In the genomic region with DNA sequence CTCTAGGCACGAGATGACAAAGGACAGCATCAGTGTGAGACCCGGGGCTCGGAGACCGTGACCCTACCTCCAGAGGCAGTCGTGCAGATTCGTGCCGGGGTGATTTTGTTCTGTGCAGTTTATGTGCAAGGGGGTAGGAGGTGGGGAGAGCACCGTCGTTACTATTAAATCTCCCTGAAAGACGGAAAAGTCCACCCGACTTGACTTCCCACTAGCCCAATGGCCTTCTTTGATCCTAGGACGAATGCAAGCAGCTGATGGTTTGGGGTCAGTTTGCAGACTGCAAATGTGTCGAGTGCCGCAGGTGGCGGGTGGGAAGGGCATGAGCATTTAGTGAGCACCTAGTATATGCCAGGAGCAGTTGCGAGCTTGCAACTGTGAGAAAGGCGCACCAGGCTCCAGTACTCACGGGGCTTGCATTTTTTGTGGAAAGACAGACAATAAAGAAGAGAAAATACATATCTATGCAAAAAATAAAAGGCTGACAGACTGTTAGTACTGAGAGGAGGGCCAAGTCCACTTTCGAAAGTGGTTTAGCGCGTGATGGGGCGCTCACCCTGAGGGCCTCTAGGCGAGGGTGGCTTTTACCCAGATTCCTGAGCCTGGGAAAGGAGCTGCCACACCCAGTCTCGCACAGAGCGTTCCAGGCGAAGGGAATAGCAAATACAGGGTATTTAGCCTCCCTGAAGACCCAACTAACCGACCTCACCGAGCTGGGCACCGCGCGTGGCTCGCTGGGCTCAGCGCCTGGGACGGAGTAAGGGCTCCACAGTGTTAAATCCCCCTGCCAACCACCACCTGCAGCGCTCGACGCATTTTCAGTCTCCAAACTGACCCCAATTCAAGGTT, we compare ENCODE assay signal across 8 cellular contexts. TPM values are rescaled to one million over a fixed set of nuclear protein-coding genes. Genes with fewer than 3 reads are reported as not detected.
DNase-seq lines count a peak whose midpoint lies in the region; ATAC-seq and TF ChIP-seq lines count a peak whose summit lies in the region.

No MANE protein-coding gene starts in this region.

- ATAC-seq in GM21529 (IDR thresholded peaks at IDR 0.05; ENCODE audit: unreplicated experiment): peak; percentile 13
- ATAC-seq in activated CD8-positive, alpha-beta T cell treated with anti-CD3 and anti-CD28 coated beads, Interleukin-2, amount 10 ng/mL, durations not matched to agents 7 days and 5 days: peak; percentile 31
- peak; percentile 35 for ATAC-seq in omental fat pad (ENCODE audit: low FRiP score)

- no peaks in the 10 kb centered on the region for H3K27me3 ChIP-seq in DOHH2 (ENCODE audit: control insufficient read depth, low read length)

- H3K27me3 Mint-ChIP-seq in activated CD8-positive, alpha-beta T cell treated with anti-CD3 and anti-CD28 coated beads, Interleukin-2, amount 10 ng/mL, durations not matched to agents 7 days and 5 days (ENCODE audit: low read depth): peaks cover 7% of the 10 kb centered on the region

- CTCF ChIA-PET in activated CD8-positive, alpha-beta T cell treated with anti-CD3 and anti-CD28 coated beads, Interleukin-2, amount 10 ng/mL, durations not matched to agents 7 days and 5 days (lab: Charles Lee): interaction anchor here (0.6 to 11.1 kb wide), 26 partner anchors 8 to 169 kb away, joined by 3 to 132 read pairs (median 5); no protein-coding TSS in a partner anchor

- peak overlapping the region; percentile 85 for H3K4me3 ChIP-seq in DOHH2 (ENCODE audit: low read length)
- H3K4me3 ChIP-seq in Jurkat, Clone E6-1 (ENCODE audit: low read length): peak overlapping the region; percentile 84

- H4K20me1 ChIP-seq in DOHH2 (ENCODE audit: control insufficient read depth, insufficient read depth, low read depth, low read length): peaks cover 25% of the 10 kb centered on the region

- H3K9me3 ChIP-seq in DOHH2 (ENCODE audit: control insufficient read depth, insufficient read depth, low read length): peaks cover 5% of the 10 kb centered on the region; the same call in 1 of the 2 replicates

- H3K79me2 ChIP-seq in DOHH2 (ENCODE audit: control insufficient read depth, low read length): peaks cover 45% of the 10 kb centered on the region

- H3K4me3 Mint-ChIP-seq in activated CD8-positive, alpha-beta T cell treated with anti-CD3 and anti-CD28 coated beads, Interleukin-2, amount 10 ng/mL, durations not matched to agents 7 days and 5 days: peak overlapping the region; percentile 95

- no peak for DNase-seq in Jurkat, Clone E6-1 (ENCODE audit: low read depth, low spot score)
- DNase-seq in activated CD8-positive, alpha-beta T cell treated with anti-CD3 and anti-CD28 coated beads, Interleukin-2, amount 10 ng/mL, durations not matched to agents 7 days and 5 days: peak; percentile 68
- DNase-seq in foreskin melanocyte (peak; percentile 53), omental fat pad (ENCODE audit: low spot score) (no peak), NCI-H524 (lab: John Stamatoyannopoulos, UW) (no peak)
- DNase-seq in effector CD8-positive, alpha-beta T cell (lab: John Stamatoyannopoulos, UW): no peak

- peaks cover 24% of the 10 kb centered on the region for H3F3A ChIP-seq in DOHH2 (ENCODE audit: control insufficient read depth, insufficient read depth)

- H3K27ac Mint-ChIP-seq in activated CD8-positive, alpha-beta T cell treated with anti-CD3 and anti-CD28 coated beads, Interleukin-2, amount 10 ng/mL, durations not matched to agents 7 days and 5 days: peak overlapping the region; percentile 97

- H3K36me3 Mint-ChIP-seq in activated CD8-positive, alpha-beta T cell treated with anti-CD3 and anti-CD28 coated beads, Interleukin-2, amount 10 ng/mL, durations not matched to agents 7 days and 5 days (ENCODE audit: low read depth): peaks cover 28% of the 10 kb centered on the region

- POLR2A ChIA-PET in activated CD8-positive, alpha-beta T cell treated with anti-CD3 and anti-CD28 coated beads, Interleukin-2, amount 10 ng/mL, durations not matched to agents 7 days and 5 days (lab: Charles Lee): interaction anchor here (0.7 to 4.6 kb wide), 9 partner anchors 15 to 223 kb away, joined by 3 to 51 read pairs (median 4); partner anchors contain the start of gene CYCS

- peak overlapping the region; percentile 58 for H3K27ac ChIP-seq in DOHH2 (ENCODE audit: low read depth, low read length)

- no peaks in the 10 kb centered on the region for H3K9me3 Mint-ChIP-seq in activated CD8-positive, alpha-beta T cell treated with anti-CD3 and anti-CD28 coated beads, Interleukin-2, amount 10 ng/mL, durations not matched to agents 7 days and 5 days (ENCODE audit: insufficient read depth)

- no peak for TF ChIP-seq CTCF in DOHH2 (IDR thresholded peaks at IDR 0.05; ENCODE audit: low read depth, low read length, poor library complexity, severe bottlenecking)
- no peak for TF ChIP-seq CTCF in omental fat pad (IDR thresholded peaks at IDR 0.05)

- H3K36me3 ChIP-seq in DOHH2 (ENCODE audit: control insufficient read depth, low read length): peaks cover 22% of the 10 kb centered on the region

- H3K9me2 ChIP-seq in DOHH2 (replicated peaks; ENCODE audit: control insufficient read depth, low read length): no peaks in the 10 kb centered on the region

- peak overlapping the region; percentile 90 for H3K4me2 ChIP-seq in DOHH2 (ENCODE audit: low read length)

- H3K4me1 ChIP-seq in DOHH2 (ENCODE audit: control insufficient read depth, low read length): peaks cover 71% of the 10 kb centered on the region

- peaks cover 61% of the 10 kb centered on the region for H3K4me1 Mint-ChIP-seq in activated CD8-positive, alpha-beta T cell treated with anti-CD3 and anti-CD28 coated beads, Interleukin-2, amount 10 ng/mL, durations not matched to agents 7 days and 5 days (ENCODE audit: low read depth)

RNA-seq across cellular contexts. Expression of gene OSBPL3, which starts 0.9 kb away (rescaled TPM):
- 23.7 TPM for polyA plus RNA-seq in Jurkat, Clone E6-1 (2012; ENCODE audit: insufficient read depth, insufficient read length)
- 10 to 100 TPM; 73.0 to 83.0 TPM for total RNA-seq in activated CD8-positive, alpha-beta T cell treated with anti-CD3 and anti-CD28 coated beads, Interleukin-2, amount 10 ng/mL, durations not matched to agents 7 days and 5 days
- total RNA-seq in omental fat pad: 1 to 10 TPM; 4.3 to 8.6 (median 7.1) TPM

Comparison
In these comparisons a context has a peak if more than half of its experiments do, and no peak if none do; other contexts are left out.
1. DNase-seq: peak in activated CD8-positive, alpha-beta T cell treated with anti-CD3 and anti-CD28 coated beads, Interleukin-2, amount 10 ng/mL, durations not matched to agents 7 days and 5 days (single experiment) and foreskin melanocyte (single experiment); none in Jurkat, Clone E6-1 (single experiment), omental fat pad (single experiment), NCI-H524 (0 of 2) and effector CD8-positive, alpha-beta T cell (single experiment).
2. RNA of gene OSBPL3, which starts 0.9 kb away (total RNA-seq): 73.0 to 83.0 TPM in activated CD8-positive, alpha-beta T cell treated with anti-CD3 and anti-CD28 coated beads, Interleukin-2, amount 10 ng/mL, durations not matched to agents 7 days and 5 days; 4.3 to 8.6 TPM in omental fat pad; every median in the first group is over 4 times any median in the second.
3. Peak in every context shown above with its lines, with median percentiles within 50 percentile points of each other: ATAC-seq.